Comparison of ENCODE assay signal across 24 cellular contexts in genomic region chr2:122263746-122264145, GRCh38.
"Had no signal": no experiment of that assay in that cellular context is flagged by ENCODE, and none has a peak within 500 bp of the region (broad histone marks: within the 10 kb centered on the region; RNA-seq: fewer than 3 reads in every experiment).

No MANE protein-coding gene starts in this region.

- H3K27me3 Mint-ChIP-seq: activated CD8-positive, alpha-beta T cell treated with anti-CD3 and anti-CD28 coated beads for 36 hours had no signal

- H3K4me1 Mint-ChIP-seq: activated naive CD4-positive, alpha-beta T cell treated with anti-CD3 and anti-CD28 coated beads, Interleukin-2, amount 50 U/mL, for 24 hours had no signal

- H3K27ac ChIP-seq: body of pancreas, cardiac muscle cell, RWPE1, SJCRH30 had no signal

- H3K4me3 Mint-ChIP-seq: activated CD8-positive, alpha-beta T cell treated with anti-CD3 and anti-CD28 coated beads for 36 hours; activated naive CD4-positive, alpha-beta T cell treated with anti-CD3 and anti-CD28 coated beads, Interleukin-2, amount 50 U/mL, for 24 hours; T-helper 1 cell treated with Interleukin-12 subunit alpha and Interleukin-12 subunit beta and Interleukin-4 antibody, amounts not matched to agents 30 μg/mL and 1 μg/mL, for 36 hours had no signal

- H3K27ac Mint-ChIP-seq: activated CD8-positive, alpha-beta T cell treated with anti-CD3 and anti-CD28 coated beads for 36 hours; activated naive CD4-positive, alpha-beta T cell treated with anti-CD3 and anti-CD28 coated beads, Interleukin-2, amount 50 U/mL, for 24 hours; T-helper 1 cell treated with Interleukin-12 subunit alpha and Interleukin-12 subunit beta and Interleukin-4 antibody, amounts not matched to agents 30 μg/mL and 1 μg/mL, for 36 hours had no signal

- H3K4me1 ChIP-seq: body of pancreas, SJCRH30 had no signal

- H3K36me3 ChIP-seq: cardiac muscle cell, SJCRH30 had no signal

- DNase-seq: activated CD4-positive, alpha-beta T cell treated with anti-CD3 and anti-CD28 coated beads for 4 hours; activated CD8-positive, alpha-beta memory T cell treated with anti-CD3 and anti-CD28 coated beads, Interleukin-2, amount 50 U/mL, for 4 hours; activated CD8-positive, alpha-beta T cell treated with anti-CD3 and anti-CD28 coated beads for 36 hours; activated effector memory CD4-positive, alpha-beta T cell treated with Interleukin-2 at 50 U/mL for 16 hours; activated naive CD4-positive, alpha-beta T cell; aorta; body of pancreas; MM.1S; NCI-H1105; NCI-H1436; NCI-H187; NCI-H2081; NCI-H446 treated with DMSO at 0.1 percent for 48 hours; NCI-H526; NCI-H774; NK-92 treated with Interleukin-12 subunit alpha and Interleukin-12 subunit beta, amount 100 ng/mL, for 24 hours; OCI-M1; Right ventricle myocardium superior; SJCRH30 had no signal

- H3K9me3 Mint-ChIP-seq: activated naive CD4-positive, alpha-beta T cell treated with anti-CD3 and anti-CD28 coated beads, Interleukin-2, amount 50 U/mL, for 24 hours; T-helper 1 cell treated with Interleukin-12 subunit alpha and Interleukin-12 subunit beta and Interleukin-4 antibody, amounts not matched to agents 30 μg/mL and 1 μg/mL, for 36 hours had no signal

- FAIRE-seq: colon had no signal

- H3K4me3 ChIP-seq: body of pancreas, cardiac muscle cell, SJCRH30 had no signal

- H3K9me3 ChIP-seq: body of pancreas, SJCRH30 had no signal

- H3K27me3 ChIP-seq: body of pancreas, cardiac muscle cell, SJCRH30 had no signal
